In genomic region chr12:124474709-124475108, GRCh38 we compare ENCODE assay signal across 14 cellular contexts.
DNase-seq lines count a peak whose midpoint lies in the region; ATAC-seq and TF ChIP-seq lines count a peak whose summit lies in the region.
"Had no signal": no experiment of that assay in that cellular context is flagged by ENCODE, and none has a peak within 500 bp of the region (broad histone marks: within the 10 kb centered on the region; RNA-seq: fewer than 3 reads in every experiment).

No MANE protein-coding gene starts in this region.

- TF ChIP-seq CTCF in gastroesophageal sphincter (IDR thresholded peaks at IDR 0.05): peak in 1 of 4 experiments; percentile 7

- peaks cover 26% of the 10 kb centered on the region for H3K4me1 ChIP-seq in SJCRH30
- H3K4me1 ChIP-seq in gastroesophageal sphincter: peaks cover 0 to 57% (median 7%) of the 10 kb centered on the region in 3 donors
- peaks cover 14% of the 10 kb centered on the region for H3K4me1 ChIP-seq in skeletal muscle satellite cell (ENCODE audit: control insufficient read depth, insufficient read depth, low read length)
- H3K4me1 ChIP-seq: pancreas had no signal

- peak; percentile 72 for DNase-seq in SJCRH30
- peak; percentile 93 for DNase-seq in midbrain (lab: John Stamatoyannopoulos, UW)
- DNase-seq in HT-29 (ENCODE audit: low spot score): no peak
- DNase-seq: KBM-7; NCI-H1092; NK-92 treated with Interleukin-12 subunit alpha and Interleukin-12 subunit beta, amount 100 ng/mL, for 24 hours had no signal

- H3K4me3 ChIP-seq in SJCRH30 (no peak overlapping the region), gastroesophageal sphincter (no peak overlapping the region), skeletal muscle satellite cell (ENCODE audit: low read length) (no peak overlapping the region)
- H3K4me3 ChIP-seq: pancreas had no signal

- peaks cover 18% of the 10 kb centered on the region for H3K9me3 ChIP-seq in SJCRH30 (replicated peaks)
- H3K9me3 ChIP-seq in gastroesophageal sphincter: peaks cover 0 to 8% (median 0%) of the 10 kb centered on the region in 3 donors
- peaks cover 5% of the 10 kb centered on the region for H3K9me3 ChIP-seq in skeletal muscle satellite cell (replicated peaks; ENCODE audit: low read length)
- H3K9me3 ChIP-seq: pancreas had no signal

- H3K27me3 ChIP-seq in SJCRH30 (no peaks in the 10 kb centered on the region), gastroesophageal sphincter (no peaks in the 10 kb centered on the region), skeletal muscle satellite cell (ENCODE audit: control insufficient read depth, insufficient read depth, low read length) (no peaks in the 10 kb centered on the region)
- H3K27me3 ChIP-seq: pancreas had no signal

- no peak for TF ChIP-seq EP300 in gastroesophageal sphincter (IDR thresholded peaks at IDR 0.05)

- H3K36me3 ChIP-seq in SJCRH30 (peaks cover 81% of the 10 kb centered on the region), gastroesophageal sphincter (peaks cover 0 to 79% of the 10 kb centered on the region in 2 donors), skeletal muscle satellite cell (ENCODE audit: insufficient read depth, low read length) (peaks cover 43% of the 10 kb centered on the region)

- no peak for TF ChIP-seq POLR2A in gastroesophageal sphincter (IDR thresholded peaks at IDR 0.05)

- ATAC-seq in gastroesophageal sphincter: peak; percentile 70
- ATAC-seq in GM21528 (IDR thresholded peaks at IDR 0.05; ENCODE audit: low FRiP score, unreplicated experiment): no peak
- no peak for ATAC-seq in HG02763 (IDR thresholded peaks at IDR 0.05; ENCODE audit: unreplicated experiment)
- ATAC-seq: activated CD4-positive, CD25-positive, alpha-beta regulatory T cell treated with anti-CD3 and anti-CD28 coated beads, Interleukin-2, amount 50 U/mL, for 24 hours; activated naive CD4-positive, alpha-beta T cell treated with anti-CD3 and anti-CD28 coated beads, Interleukin-2, amount 50 U/mL, for 72 hours had no signal

- WGBS in gastroesophageal sphincter (ENCODE audit: low coverage in 1 of 2), 2 donors: no CpG with 5 or more reads among the region's 9 CpGs

- H3K27ac ChIP-seq in SJCRH30: peak overlapping the region; percentile 73
- peak overlapping the region in 2 of 4 donors; percentile 57 to 59 for H3K27ac ChIP-seq in gastroesophageal sphincter
- H3K27ac ChIP-seq: HL-60, pancreas had no signal

- H3K9ac ChIP-seq in skeletal muscle satellite cell (ENCODE audit: low read depth, low read length): peak overlapping the region; percentile 11

- no peak overlapping the region for H3K4me2 ChIP-seq in skeletal muscle satellite cell (ENCODE audit: low read length)
